22 cellular contexts compared by ENCODE assay signal in genomic region chr21:37767984-37768383, GRCh38.
DNase-seq lines count a peak whose midpoint lies in the region; ATAC-seq and TF ChIP-seq lines count a peak whose summit lies in the region.
"Had no signal": no experiment of that assay in that cellular context is flagged by ENCODE, and none has a peak within 500 bp of the region (broad histone marks: within the 10 kb centered on the region; RNA-seq: fewer than 3 reads in every experiment).

No MANE protein-coding gene starts in this region.

- DNase-seq in AG08396 (ENCODE audit: low spot score) (peak; percentile 33), M059J (ENCODE audit: low read depth) (peak; percentile 54), astrocyte of the hippocampus (ENCODE audit: low read depth, low spot score) (peak; percentile 28), iris pigment epithelial cell (ENCODE audit: low read depth) (peak; percentile 36), upper lobe of left lung (no peak), prostate gland (ENCODE audit: low spot score) (no peak), NOMO-1 treated with DMSO at 0.1 percent for 48 hours (lab: John Stamatoyannopoulos, UW; ENCODE audit: unreplicated experiment) (no peak)
- no peak for DNase-seq in activated CD8-positive, alpha-beta T cell treated with anti-CD3 and anti-CD28 coated beads for 36 hours
- DNase-seq: activated CD4-positive, alpha-beta T cell treated with anti-CD3 and anti-CD28 coated beads, Interleukin-2, amount 50 U/mL, for 1 hour; activated naive CD4-positive, alpha-beta T cell treated with anti-CD3 and anti-CD28 coated beads, Interleukin-2, amount 10 ng/mL, durations not matched to agents 7 days and 5 days; activated T-cell treated with anti-CD3 and anti-CD28 coated beads, Interleukin-2, amount 50 U/mL, for 1 hour; dorsolateral prefrontal cortex; esophagus squamous epithelium; GDM1; left lung; NCI-H2081 treated with DMSO at 0.1 percent for 48 hours; ovary; Peyer's patch; stimulated activated CD4-positive, alpha-beta T cell treated with anti-CD3 and anti-CD28 coated beads, Interleukin-2, amount 100 ng/mL, for 48 hours had no signal

- H3K27ac ChIP-seq in upper lobe of left lung (no peak overlapping the region), prostate gland (no peak overlapping the region)
- H3K27ac ChIP-seq: esophagus squamous epithelium, left lung, ovary, Peyer's patch had no signal

- no peak for TF ChIP-seq CTCF in upper lobe of left lung (IDR thresholded peaks at IDR 0.05)
- TF ChIP-seq CTCF in activated CD8-positive, alpha-beta T cell treated with anti-CD3 and anti-CD28 coated beads for 36 hours (IDR thresholded peaks at IDR 0.05): no peak
- TF ChIP-seq CTCF in prostate gland (IDR thresholded peaks at IDR 0.05): no peak

- no peaks in the 10 kb centered on the region for H3K4me1 Mint-ChIP-seq in activated CD8-positive, alpha-beta T cell treated with anti-CD3 and anti-CD28 coated beads for 36 hours (ENCODE audit: low read depth)
- H3K4me1 Mint-ChIP-seq: activated naive CD4-positive, alpha-beta T cell treated with anti-CD3 and anti-CD28 coated beads, Interleukin-2, amount 10 ng/mL, durations not matched to agents 7 days and 5 days; brain had no signal

- H3K27me3 ChIP-seq in upper lobe of left lung: no peaks in the 10 kb centered on the region
- H3K27me3 ChIP-seq in prostate gland (replicated peaks; ENCODE audit: insufficient read depth): no peaks in the 10 kb centered on the region
- H3K27me3 ChIP-seq: dorsolateral prefrontal cortex, esophagus squamous epithelium, left lung, ovary, Peyer's patch had no signal

- H3K4me1 ChIP-seq in upper lobe of left lung (no peaks in the 10 kb centered on the region), prostate gland (replicated peaks) (no peaks in the 10 kb centered on the region)
- H3K4me1 ChIP-seq: left lung, Peyer's patch had no signal

- peaks cover 1% of the 10 kb centered on the region for H3K27me3 Mint-ChIP-seq in activated CD8-positive, alpha-beta T cell treated with anti-CD3 and anti-CD28 coated beads for 36 hours
- H3K27me3 Mint-ChIP-seq: activated naive CD4-positive, alpha-beta T cell treated with anti-CD3 and anti-CD28 coated beads, Interleukin-2, amount 10 ng/mL, durations not matched to agents 7 days and 5 days had no signal

- POLR2A ChIA-PET in activated CD8-positive, alpha-beta T cell treated with anti-CD3 and anti-CD28 coated beads for 36 hours (lab: Charles Lee): no interaction called here

- no peaks in the 10 kb centered on the region for H3K9me3 Mint-ChIP-seq in activated CD8-positive, alpha-beta T cell treated with anti-CD3 and anti-CD28 coated beads for 36 hours
- H3K9me3 Mint-ChIP-seq: activated naive CD4-positive, alpha-beta T cell treated with anti-CD3 and anti-CD28 coated beads, Interleukin-2, amount 10 ng/mL, durations not matched to agents 7 days and 5 days had no signal

- TF ChIP-seq POLR2A in upper lobe of left lung (IDR thresholded peaks at IDR 0.05) (no peak), prostate gland (IDR thresholded peaks at IDR 0.05) (no peak)

- H3K4me3 ChIP-seq in upper lobe of left lung (no peak overlapping the region), prostate gland (no peak overlapping the region)
- H3K4me3 ChIP-seq: dorsolateral prefrontal cortex, esophagus squamous epithelium, left lung, ovary, Peyer's patch had no signal

- H3K9me3 ChIP-seq in upper lobe of left lung (no peaks in the 10 kb centered on the region), prostate gland (no peaks in the 10 kb centered on the region)
- H3K9me3 ChIP-seq: esophagus squamous epithelium, left lung, ovary, Peyer's patch had no signal

- H3K27ac Mint-ChIP-seq in activated CD8-positive, alpha-beta T cell treated with anti-CD3 and anti-CD28 coated beads for 36 hours: no peak overlapping the region
- H3K27ac Mint-ChIP-seq: activated naive CD4-positive, alpha-beta T cell treated with anti-CD3 and anti-CD28 coated beads, Interleukin-2, amount 10 ng/mL, durations not matched to agents 7 days and 5 days; brain had no signal

- H3K36me3 ChIP-seq in upper lobe of left lung (no peaks in the 10 kb centered on the region), prostate gland (no peaks in the 10 kb centered on the region)
- H3K36me3 ChIP-seq: esophagus squamous epithelium, left lung, ovary, Peyer's patch had no signal

- no peak for ATAC-seq in upper lobe of left lung (ENCODE audit: low FRiP score in 2 of 2)
- ATAC-seq in activated CD8-positive, alpha-beta T cell treated with anti-CD3 and anti-CD28 coated beads for 36 hours: no peak
- ATAC-seq: HepG2, left lung, sciatic nerve had no signal

- CTCF ChIA-PET in activated CD8-positive, alpha-beta T cell treated with anti-CD3 and anti-CD28 coated beads for 36 hours (lab: Charles Lee): no interaction called here

- 58 to 71% methylated on average over 5 of the region's 5 CpGs for WGBS in upper lobe of left lung, 2 donors
- WGBS in prostate gland: 89% methylated on average over 5 of the region's 5 CpGs

- H3K36me3 Mint-ChIP-seq in activated CD8-positive, alpha-beta T cell treated with anti-CD3 and anti-CD28 coated beads for 36 hours (ENCODE audit: low read depth): no peaks in the 10 kb centered on the region
- H3K36me3 Mint-ChIP-seq: activated naive CD4-positive, alpha-beta T cell treated with anti-CD3 and anti-CD28 coated beads, Interleukin-2, amount 10 ng/mL, durations not matched to agents 7 days and 5 days; brain had no signal

- H3K4me3 Mint-ChIP-seq in activated CD8-positive, alpha-beta T cell treated with anti-CD3 and anti-CD28 coated beads for 36 hours: no peak overlapping the region
- H3K4me3 Mint-ChIP-seq: activated naive CD4-positive, alpha-beta T cell treated with anti-CD3 and anti-CD28 coated beads, Interleukin-2, amount 10 ng/mL, durations not matched to agents 7 days and 5 days; brain had no signal

- TF ChIP-seq EP300 in upper lobe of left lung (IDR thresholded peaks at IDR 0.05): no peak

- intact Hi-C loops in activated CD8-positive, alpha-beta T cell treated with anti-CD3 and anti-CD28 coated beads for 36 hours (cut with micrococcal nuclease): no loop called here
- intact Hi-C loops in prostate gland (cut with DNase I): no loop called here

Comparison
In these comparisons a context has a peak if more than half of its experiments do, and no peak if none do; other contexts are left out.
1. DNase-seq: peak in AG08396 (single experiment), M059J (single experiment), astrocyte of the hippocampus (single experiment) and iris pigment epithelial cell (single experiment); none in upper lobe of left lung (0 of 2), activated CD8-positive, alpha-beta T cell treated with anti-CD3 and anti-CD28 coated beads for 36 hours (single experiment), prostate gland (single experiment) and NOMO-1 treated with DMSO at 0.1 percent for 48 hours (single experiment).